In the genomic region with DNA sequence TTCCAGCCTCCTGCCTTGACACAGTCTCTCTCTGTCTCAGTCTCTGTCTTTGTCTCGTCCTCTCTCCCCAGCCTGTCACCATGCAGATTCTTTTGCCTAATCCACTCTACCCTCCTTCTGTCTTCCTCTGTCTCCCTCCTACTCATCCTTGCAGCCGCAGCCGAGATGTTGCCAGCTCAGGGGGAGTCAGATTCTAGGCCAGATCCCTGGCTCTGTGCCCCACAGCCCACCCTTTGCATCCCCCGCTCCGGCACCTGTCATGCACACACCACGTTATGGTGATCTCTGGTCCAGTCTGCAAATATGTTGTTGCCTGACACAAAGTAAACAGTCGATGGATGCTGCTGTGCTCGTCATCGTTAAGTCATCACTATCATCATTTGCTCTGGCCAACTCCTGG, we compare ENCODE assay signal across 26 cellular contexts. TPM values are rescaled to one million over a fixed set of nuclear protein-coding genes. Genes with fewer than 3 reads are reported as not detected.
DNase-seq lines count a peak whose midpoint lies in the region; ATAC-seq and TF ChIP-seq lines count a peak whose summit lies in the region.
"Had no signal": no experiment of that assay in that cellular context is flagged by ENCODE, and none has a peak within 500 bp of the region (broad histone marks: within the 10 kb centered on the region; RNA-seq: fewer than 3 reads in every experiment).

No MANE protein-coding gene starts in this region.

- intact Hi-C loops in Calu3 (cut with micrococcal nuclease; ENCODE audit: unreplicated experiment): no loop called here

- H3K27me3 Mint-ChIP-seq in Calu3 (ENCODE audit: unreplicated experiment): peaks cover 78% of the 10 kb centered on the region

- no peak overlapping the region for H3K4me3 Mint-ChIP-seq in Calu3 (ENCODE audit: low read depth, unreplicated experiment)
- H3K4me3 Mint-ChIP-seq: CD14-positive monocyte, HFFc6 had no signal

- no peak for TF ChIP-seq CTCF in Calu3 (IDR thresholded peaks at IDR 0.05; ENCODE audit: unreplicated experiment)

- H3K36me3 Mint-ChIP-seq in Calu3 (ENCODE audit: insufficient read depth, unreplicated experiment): no peaks in the 10 kb centered on the region
- H3K36me3 Mint-ChIP-seq: CD14-positive monocyte had no signal

- CTCF ChIA-PET in Calu3 (lab: Charles Lee): no interaction called here

- H3K27ac ChIP-seq in caudate nucleus (ENCODE audit: low read depth, low read length): peak overlapping the region; percentile 67
- H3K27ac ChIP-seq: 22Rv1, HL-60, Peyer's patch, SJSA1 had no signal

- no peak overlapping the region for H3K27ac Mint-ChIP-seq in Calu3 (ENCODE audit: unreplicated experiment)
- H3K27ac Mint-ChIP-seq: CD14-positive monocyte, HFFc6 had no signal

- H3K9me3 Mint-ChIP-seq in Calu3 (ENCODE audit: low read depth, unreplicated experiment): no peaks in the 10 kb centered on the region
- H3K9me3 Mint-ChIP-seq: CD14-positive monocyte had no signal

- DNase-seq in NCI-H1092 treated with DMSO at 0.1 percent for 48 hours (lab: John Stamatoyannopoulos, UW) (peak; percentile 36), NCI-H1092 (lab: John Stamatoyannopoulos, UW) (no peak), NCI-H2029 treated with DMSO at 0.1 percent for 48 hours (lab: John Stamatoyannopoulos, UW) (peak; percentile 10), caudate nucleus (lab: John Stamatoyannopoulos, UW) (peak in 20 of 61 donors; percentile 2 to 40 (median 15)), occipital lobe (lab: John Stamatoyannopoulos, UW) (peak; percentile 72), Calu3 (no peak)
- no peak for DNase-seq in stimulated activated CD4-positive, alpha-beta T cell treated with anti-CD3 and anti-CD28 coated beads, Interleukin-12 subunit alpha, Interleukin-12 subunit beta, amount 100 ng/mL, for 4 hours
- DNase-seq: AML-193, DMS79, H7, HFFc6, MG63, NCI-H1048, NCI-H1436 treated with DMSO at 0.1 percent for 48 hours, NCI-H2081, NCI-H748 treated with DMSO at 0.1 percent for 48 hours, Peyer's patch had no signal

- ATAC-seq in HG03280 (IDR thresholded peaks at IDR 0.05; ENCODE audit: unreplicated experiment): no peak
- ATAC-seq: HepG2, K562 had no signal

- no peaks in the 10 kb centered on the region for H3K4me1 Mint-ChIP-seq in Calu3 (ENCODE audit: low read depth, unreplicated experiment)

- no TSS peak for BruUV-seq in Calu3 (replicated peaks; lab: Mats Ljungman, UMichigan)

RNA-seq across cellular contexts. Expression of a gene that starts 35.5 kb away (rescaled TPM):
- total RNA-seq in occipital lobe: 45.9 TPM
- not detected in 2 replicates for total RNA-seq in Calu3 (2022)
- total RNA-seq: HepG2, HFFc6, HT-29, K562, LHCN-M2, Peyer's patch, SJSA1 had no signal

Comparison
In these comparisons a context has a peak if more than half of its experiments do, and no peak if none do; other contexts are left out.
1. DNase-seq: peak in NCI-H1092 treated with DMSO at 0.1 percent for 48 hours (single experiment), NCI-H2029 treated with DMSO at 0.1 percent for 48 hours (single experiment) and occipital lobe (single experiment); none in NCI-H1092 (single experiment), stimulated activated CD4-positive, alpha-beta T cell treated with anti-CD3 and anti-CD28 coated beads, Interleukin-12 subunit alpha, Interleukin-12 subunit beta, amount 100 ng/mL, for 4 hours (single experiment) and Calu3 (single experiment).
2. RNA of a gene that starts 35.5 kb away (total RNA-seq): 45.9 TPM in occipital lobe (single experiment); not detected in Calu3; every median in the first group is over 10 times any median in the second.